2 cellular contexts compared by ENCODE assay signal in the genomic region with DNA sequence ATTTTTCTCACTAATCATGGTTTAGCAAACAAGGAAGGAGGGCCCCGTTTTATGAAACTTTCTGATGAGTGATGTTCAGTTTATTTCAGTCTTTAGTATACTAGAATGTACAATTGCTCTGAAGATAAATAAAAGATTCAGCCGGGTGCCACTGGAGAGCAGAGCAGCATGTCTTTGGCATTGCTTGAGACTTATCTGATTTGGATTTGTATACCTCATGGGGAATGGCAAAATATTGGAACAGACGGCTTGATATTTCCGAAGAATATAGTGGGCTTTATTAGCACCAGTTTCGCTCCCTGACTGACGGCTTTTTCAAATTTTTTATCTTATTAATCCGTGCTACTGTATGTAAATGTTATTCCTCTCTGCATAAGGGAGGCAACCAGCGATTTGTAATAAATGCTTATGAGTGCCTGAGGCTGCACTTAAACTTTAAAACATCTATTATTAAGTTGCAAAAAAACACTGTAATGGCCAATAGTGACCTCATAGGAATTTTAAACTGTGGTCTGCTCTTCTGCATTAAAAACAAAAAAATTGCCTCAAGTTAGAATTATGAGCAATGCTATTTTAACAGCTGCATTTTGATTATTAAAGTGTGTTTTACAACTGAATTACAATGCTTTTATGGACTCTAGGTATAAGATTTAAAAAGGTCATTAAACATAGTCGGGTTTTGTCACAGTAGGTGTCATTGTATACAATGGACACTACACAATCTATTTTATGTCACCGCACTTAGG.
TF ChIP-seq lines count a peak whose summit lies in the region.

No MANE protein-coding gene starts in this region.

TF ChIP-seq in HEK293, 187 proteins besides CTCF, POLR2A, EP300 and RAD21 (continued from another document and continues in another):
- TF ChIP-seq, protein P1, sequence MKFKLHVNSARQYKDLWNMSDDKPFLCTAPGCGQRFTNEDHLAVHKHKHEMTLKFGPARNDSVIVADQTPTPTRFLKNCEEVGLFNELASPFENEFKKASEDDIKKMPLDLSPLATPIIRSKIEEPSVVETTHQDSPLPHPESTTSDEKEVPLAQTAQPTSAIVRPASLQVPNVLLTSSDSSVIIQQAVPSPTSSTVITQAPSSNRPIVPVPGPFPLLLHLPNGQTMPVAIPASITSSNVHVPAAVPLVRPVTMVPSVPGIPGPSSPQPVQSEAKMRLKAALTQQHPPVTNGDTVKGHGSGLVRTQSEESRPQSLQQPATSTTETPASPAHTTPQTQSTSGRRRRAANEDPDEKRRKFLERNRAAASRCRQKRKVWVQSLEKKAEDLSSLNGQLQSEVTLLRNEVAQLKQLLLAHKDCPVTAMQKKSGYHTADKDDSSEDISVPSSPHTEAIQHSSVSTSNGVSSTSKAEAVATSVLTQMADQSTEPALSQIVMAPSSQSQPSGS (tag by site-specific recombination; IDR thresholded peaks at IDR 0.05; ENCODE audit: low read depth) = peak; percentile 22; the same call in 1 of the 2 replicates
- TF ChIP-seq, protein P2, sequence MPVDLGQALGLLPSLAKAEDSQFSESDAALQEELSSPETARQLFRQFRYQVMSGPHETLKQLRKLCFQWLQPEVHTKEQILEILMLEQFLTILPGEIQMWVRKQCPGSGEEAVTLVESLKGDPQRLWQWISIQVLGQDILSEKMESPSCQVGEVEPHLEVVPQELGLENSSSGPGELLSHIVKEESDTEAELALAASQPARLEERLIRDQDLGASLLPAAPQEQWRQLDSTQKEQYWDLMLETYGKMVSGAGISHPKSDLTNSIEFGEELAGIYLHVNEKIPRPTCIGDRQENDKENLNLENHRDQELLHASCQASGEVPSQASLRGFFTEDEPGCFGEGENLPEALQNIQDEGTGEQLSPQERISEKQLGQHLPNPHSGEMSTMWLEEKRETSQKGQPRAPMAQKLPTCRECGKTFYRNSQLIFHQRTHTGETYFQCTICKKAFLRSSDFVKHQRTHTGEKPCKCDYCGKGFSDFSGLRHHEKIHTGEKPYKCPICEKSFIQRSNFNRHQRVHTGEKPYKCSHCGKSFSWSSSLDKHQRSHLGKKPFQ (tag by site-specific recombination; IDR thresholded peaks at IDR 0.05) = 0 out of 2 replicates have a peak, but pooled peaks have one; percentile 29
- TF ChIP-seq, protein P3, sequence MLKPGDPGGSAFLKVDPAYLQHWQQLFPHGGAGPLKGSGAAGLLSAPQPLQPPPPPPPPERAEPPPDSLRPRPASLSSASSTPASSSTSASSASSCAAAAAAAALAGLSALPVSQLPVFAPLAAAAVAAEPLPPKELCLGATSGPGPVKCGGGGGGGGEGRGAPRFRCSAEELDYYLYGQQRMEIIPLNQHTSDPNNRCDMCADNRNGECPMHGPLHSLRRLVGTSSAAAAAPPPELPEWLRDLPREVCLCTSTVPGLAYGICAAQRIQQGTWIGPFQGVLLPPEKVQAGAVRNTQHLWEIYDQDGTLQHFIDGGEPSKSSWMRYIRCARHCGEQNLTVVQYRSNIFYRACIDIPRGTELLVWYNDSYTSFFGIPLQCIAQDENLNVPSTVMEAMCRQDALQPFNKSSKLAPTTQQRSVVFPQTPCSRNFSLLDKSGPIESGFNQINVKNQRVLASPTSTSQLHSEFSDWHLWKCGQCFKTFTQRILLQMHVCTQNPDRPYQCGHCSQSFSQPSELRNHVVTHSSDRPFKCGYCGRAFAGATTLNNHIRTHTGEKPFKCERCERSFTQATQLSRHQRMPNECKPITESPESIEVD (tag by site-specific recombination; IDR thresholded peaks at IDR 0.05) = peak; percentile 85
- TF ChIP-seq, protein P4, sequence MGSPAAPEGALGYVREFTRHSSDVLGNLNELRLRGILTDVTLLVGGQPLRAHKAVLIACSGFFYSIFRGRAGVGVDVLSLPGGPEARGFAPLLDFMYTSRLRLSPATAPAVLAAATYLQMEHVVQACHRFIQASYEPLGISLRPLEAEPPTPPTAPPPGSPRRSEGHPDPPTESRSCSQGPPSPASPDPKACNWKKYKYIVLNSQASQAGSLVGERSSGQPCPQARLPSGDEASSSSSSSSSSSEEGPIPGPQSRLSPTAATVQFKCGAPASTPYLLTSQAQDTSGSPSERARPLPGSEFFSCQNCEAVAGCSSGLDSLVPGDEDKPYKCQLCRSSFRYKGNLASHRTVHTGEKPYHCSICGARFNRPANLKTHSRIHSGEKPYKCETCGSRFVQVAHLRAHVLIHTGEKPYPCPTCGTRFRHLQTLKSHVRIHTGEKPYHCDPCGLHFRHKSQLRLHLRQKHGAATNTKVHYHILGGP (tag by site-specific recombination; IDR thresholded peaks at IDR 0.05) = peak; percentile 53; the same call in 1 of the 2 replicates
- TF ChIP-seq ZBTB8A (tag by site-specific recombination; IDR thresholded peaks at IDR 0.05) (0 out of 2 replicates have a peak, but pooled peaks have one; percentile 17), KLF16 (tag by site-specific recombination; IDR thresholded peaks at IDR 0.05) (peak; percentile 43; the same call in 1 of the 2 replicates), WT1 (tag by site-specific recombination; IDR thresholded peaks at IDR 0.05) (peak; percentile 81), HOXD13 (CRISPR knock-in tag; IDR thresholded peaks at IDR 0.05; ENCODE audit: borderline replicate concordance) (peak; percentile 90), ZSCAN30 (tag by site-specific recombination; IDR thresholded peaks at IDR 0.05) (peak; percentile 82), IKZF3 (tag by site-specific recombination; IDR thresholded peaks at IDR 0.05) (peak; percentile 47), ZNF221 (tag by site-specific recombination; IDR thresholded peaks at IDR 0.05; ENCODE audit: borderline replicate concordance) (no peak)
- TF ChIP-seq, protein P5, sequence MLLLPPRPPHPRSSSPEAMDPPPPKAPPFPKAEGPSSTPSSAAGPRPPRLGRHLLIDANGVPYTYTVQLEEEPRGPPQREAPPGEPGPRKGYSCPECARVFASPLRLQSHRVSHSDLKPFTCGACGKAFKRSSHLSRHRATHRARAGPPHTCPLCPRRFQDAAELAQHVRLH (tag by site-specific recombination; IDR thresholded peaks at IDR 0.05) = 0 out of 2 replicates have a peak, but pooled peaks have one; percentile 40
- TF ChIP-seq, protein P6, sequence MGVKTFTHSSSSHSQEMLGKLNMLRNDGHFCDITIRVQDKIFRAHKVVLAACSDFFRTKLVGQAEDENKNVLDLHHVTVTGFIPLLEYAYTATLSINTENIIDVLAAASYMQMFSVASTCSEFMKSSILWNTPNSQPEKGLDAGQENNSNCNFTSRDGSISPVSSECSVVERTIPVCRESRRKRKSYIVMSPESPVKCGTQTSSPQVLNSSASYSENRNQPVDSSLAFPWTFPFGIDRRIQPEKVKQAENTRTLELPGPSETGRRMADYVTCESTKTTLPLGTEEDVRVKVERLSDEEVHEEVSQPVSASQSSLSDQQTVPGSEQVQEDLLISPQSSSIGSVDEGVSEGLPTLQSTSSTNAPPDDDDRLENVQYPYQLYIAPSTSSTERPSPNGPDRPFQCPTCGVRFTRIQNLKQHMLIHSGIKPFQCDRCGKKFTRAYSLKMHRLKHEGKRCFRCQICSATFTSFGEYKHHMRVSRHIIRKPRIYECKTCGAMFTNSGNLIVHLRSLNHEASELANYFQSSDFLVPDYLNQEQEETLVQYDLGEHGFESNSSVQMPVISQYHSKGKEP (tag by site-specific recombination; IDR thresholded peaks at IDR 0.05) = peak; percentile 81

TF ChIP-seq in K562, 482 proteins besides CTCF, POLR2A, EP300 and RAD21 (continued from another document):
- TF ChIP-seq HMGN3 (IDR thresholded peaks at IDR 0.05; ENCODE audit: borderline replicate concordance, extremely low read depth, insufficient read length, low read depth, low read length) (no peak), KDM4B (IDR thresholded peaks at IDR 0.05; ENCODE audit: borderline replicate concordance in 2 of 2, low read depth in 1 of 2) (no peak)
- TF ChIP-seq, protein P7, sequence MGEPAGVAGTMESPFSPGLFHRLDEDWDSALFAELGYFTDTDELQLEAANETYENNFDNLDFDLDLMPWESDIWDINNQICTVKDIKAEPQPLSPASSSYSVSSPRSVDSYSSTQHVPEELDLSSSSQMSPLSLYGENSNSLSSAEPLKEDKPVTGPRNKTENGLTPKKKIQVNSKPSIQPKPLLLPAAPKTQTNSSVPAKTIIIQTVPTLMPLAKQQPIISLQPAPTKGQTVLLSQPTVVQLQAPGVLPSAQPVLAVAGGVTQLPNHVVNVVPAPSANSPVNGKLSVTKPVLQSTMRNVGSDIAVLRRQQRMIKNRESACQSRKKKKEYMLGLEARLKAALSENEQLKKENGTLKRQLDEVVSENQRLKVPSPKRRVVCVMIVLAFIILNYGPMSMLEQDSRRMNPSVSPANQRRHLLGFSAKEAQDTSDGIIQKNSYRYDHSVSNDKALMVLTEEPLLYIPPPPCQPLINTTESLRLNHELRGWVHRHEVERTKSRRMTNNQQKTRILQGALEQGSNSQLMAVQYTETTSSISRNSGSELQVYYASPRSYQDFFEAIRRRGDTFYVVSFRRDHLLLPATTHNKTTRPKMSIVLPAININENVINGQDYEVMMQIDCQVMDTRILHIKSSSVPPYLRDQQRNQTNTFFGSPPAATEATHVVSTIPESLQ (CRISPR knock-in tag; IDR thresholded peaks at IDR 0.05) = no peak
- TF ChIP-seq, protein P8, sequence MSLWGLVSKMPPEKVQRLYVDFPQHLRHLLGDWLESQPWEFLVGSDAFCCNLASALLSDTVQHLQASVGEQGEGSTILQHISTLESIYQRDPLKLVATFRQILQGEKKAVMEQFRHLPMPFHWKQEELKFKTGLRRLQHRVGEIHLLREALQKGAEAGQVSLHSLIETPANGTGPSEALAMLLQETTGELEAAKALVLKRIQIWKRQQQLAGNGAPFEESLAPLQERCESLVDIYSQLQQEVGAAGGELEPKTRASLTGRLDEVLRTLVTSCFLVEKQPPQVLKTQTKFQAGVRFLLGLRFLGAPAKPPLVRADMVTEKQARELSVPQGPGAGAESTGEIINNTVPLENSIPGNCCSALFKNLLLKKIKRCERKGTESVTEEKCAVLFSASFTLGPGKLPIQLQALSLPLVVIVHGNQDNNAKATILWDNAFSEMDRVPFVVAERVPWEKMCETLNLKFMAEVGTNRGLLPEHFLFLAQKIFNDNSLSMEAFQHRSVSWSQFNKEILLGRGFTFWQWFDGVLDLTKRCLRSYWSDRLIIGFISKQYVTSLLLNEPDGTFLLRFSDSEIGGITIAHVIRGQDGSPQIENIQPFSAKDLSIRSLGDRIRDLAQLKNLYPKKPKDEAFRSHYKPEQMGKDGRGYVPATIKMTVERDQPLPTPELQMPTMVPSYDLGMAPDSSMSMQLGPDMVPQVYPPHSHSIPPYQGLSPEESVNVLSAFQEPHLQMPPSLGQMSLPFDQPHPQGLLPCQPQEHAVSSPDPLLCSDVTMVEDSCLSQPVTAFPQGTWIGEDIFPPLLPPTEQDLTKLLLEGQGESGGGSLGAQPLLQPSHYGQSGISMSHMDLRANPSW (CRISPR knock-in tag; IDR thresholded peaks at IDR 0.05) = no peak
